Comparison of ENCODE assay signal across 9 cellular contexts in the genomic region with DNA sequence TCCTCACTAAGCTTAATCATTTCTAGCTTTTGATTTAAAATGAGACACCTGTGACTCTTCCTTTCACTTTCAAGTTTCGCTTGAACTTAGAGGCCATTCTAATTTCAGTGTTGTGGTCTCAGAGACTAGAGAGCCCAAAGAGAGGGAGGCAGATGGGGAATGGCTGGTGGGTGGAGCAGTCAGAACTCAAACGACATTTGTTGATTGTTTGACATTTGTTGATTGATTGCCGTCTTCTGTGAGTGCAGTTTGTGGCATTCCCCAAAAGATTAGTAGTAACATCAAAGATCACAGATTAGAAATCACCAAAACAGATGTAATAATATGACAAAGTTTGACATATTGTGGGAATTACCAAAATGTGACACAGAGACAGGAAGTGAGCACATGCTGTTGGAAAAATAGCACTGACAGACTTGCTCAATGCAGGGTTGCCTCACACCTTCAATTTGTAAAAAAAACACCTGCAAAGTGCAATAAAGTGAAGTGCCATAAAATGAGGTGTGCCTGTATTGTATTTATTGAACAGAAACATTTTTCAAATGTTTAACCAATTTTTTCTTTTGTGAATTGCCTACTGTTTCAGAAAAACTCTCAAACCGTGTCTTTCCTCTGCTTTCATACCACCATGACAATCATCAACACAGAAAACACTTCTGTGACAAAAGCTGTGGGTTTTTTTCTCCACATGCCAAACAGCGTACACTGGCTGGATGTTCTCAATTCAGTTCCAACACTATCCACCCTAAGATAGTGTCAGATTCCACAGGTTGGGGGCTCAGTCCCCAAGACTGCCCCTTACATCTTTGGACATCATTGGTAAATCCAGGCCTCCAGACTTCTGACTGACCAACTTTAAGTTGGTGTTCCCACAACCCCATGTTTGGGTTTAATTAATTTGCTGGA.
A peak's percentile ranks its signal among the peaks of the same experiment; 100 is the strongest.
DNase-seq lines count a peak whose midpoint lies in the region; ATAC-seq and TF ChIP-seq lines count a peak whose summit lies in the region.
"Had no signal": no experiment of that assay in that cellular context is flagged by ENCODE, and none has a peak within 500 bp of the region (broad histone marks: within the 10 kb centered on the region; RNA-seq: fewer than 3 reads in every experiment).

No MANE protein-coding gene starts in this region.

- intact Hi-C loops in ovary (cut with DNase I), result no loop called here

- peak overlapping the region; percentile 21; the same call in 1 of the 2 replicates for H3K4me3 Mint-ChIP-seq in HFFc6

- DNase-seq in HFFc6 (no peak), NB4 (ENCODE audit: low read depth) (peak; percentile 38), activated T-helper 1 cell treated with Interleukin-2 at 50 U/mL for 16 hours (ENCODE audit: low read depth) (peak; percentile 5), ovary (no peak), NCI-H2081 treated with DMSO at 0.1 percent for 48 hours (lab: John Stamatoyannopoulos, UW) (no peak), ureter (ENCODE audit: low spot score) (no peak)

- WGBS in ovary, 3 donors, result 75 to 78% (median 78%) methylated on average over 5 of the region's 5 CpGs

- TF ChIP-seq CTCF in HFFc6 (IDR thresholded peaks at IDR 0.05) (no peak), NB4 (IDR thresholded peaks at IDR 0.05; ENCODE audit: low read depth, low read length) (no peak), ovary (IDR thresholded peaks at IDR 0.05) (no peak)

- H3K27ac Mint-ChIP-seq in HFFc6, result peak overlapping the region; percentile 20

- H3K36me3 ChIP-seq in mucosa of rectum (ENCODE audit: control insufficient read depth in 2 of 2, insufficient read depth in 2 of 2, low read length in 2 of 2) (no peaks in the 10 kb centered on the region), ovary (no peaks in the 10 kb centered on the region)

- H3K27ac ChIP-seq in mucosa of rectum (ENCODE audit: low read depth in 2 of 2, low read length in 2 of 2) (peak overlapping the region; percentile 71 to 74), ovary (no peak overlapping the region)

- peaks cover 58% of the 10 kb centered on the region for H3K4me1 Mint-ChIP-seq in HFFc6 (ENCODE audit: low read depth)

- H3K27me3 Mint-ChIP-seq in HFFc6 (ENCODE audit: insufficient read depth), result no peaks in the 10 kb centered on the region

- H3K4me1 ChIP-seq in mucosa of rectum (ENCODE audit: control insufficient read depth in 2 of 2, insufficient read depth in 2 of 2, low read length in 2 of 2) (peaks cover 8 to 20% of the 10 kb centered on the region in 2 donors), ovary (ENCODE audit: insufficient read depth) (no peaks in the 10 kb centered on the region)

- H3K9me3 Mint-ChIP-seq in HFFc6, result no peaks in the 10 kb centered on the region

- H3K36me3 Mint-ChIP-seq in HFFc6 (ENCODE audit: low read depth), result peaks cover 23% of the 10 kb centered on the region

- no peak for TF ChIP-seq POLR2A in GM18505 (IDR thresholded peaks at IDR 0.05; ENCODE audit: borderline replicate concordance, extremely low read depth, insufficient read depth, insufficient read length)
- no peak for TF ChIP-seq POLR2A in NB4 (IDR thresholded peaks at IDR 0.05; ENCODE audit: extremely low read depth, insufficient read length)
- TF ChIP-seq POLR2A in ovary (IDR thresholded peaks at IDR 0.05), result no peak

- H3K9me3 ChIP-seq in mucosa of rectum (ENCODE audit: control insufficient read depth in 2 of 2, low read length in 2 of 2), result no peaks in the 10 kb centered on the region
- no peaks in the 10 kb centered on the region for H3K9me3 ChIP-seq in ovary

- peak; percentile 72 for ATAC-seq in GM18505 (IDR thresholded peaks at IDR 0.05; ENCODE audit: unreplicated experiment)
- ATAC-seq: Panc1 had no signal

- H3K4me3 ChIP-seq in NB4 (ENCODE audit: low read depth, low read length), result no peak overlapping the region
- H3K4me3 ChIP-seq in mucosa of rectum (ENCODE audit: low read length in 2 of 2), result peak overlapping the region; percentile 39 to 43
- H3K4me3 ChIP-seq in ovary, result no peak overlapping the region

- H3K27me3 ChIP-seq in mucosa of rectum (ENCODE audit: control insufficient read depth in 2 of 2, insufficient read depth in 2 of 2, low read length in 2 of 2), result no peaks in the 10 kb centered on the region
- H3K27me3 ChIP-seq in ovary, result no peaks in the 10 kb centered on the region

- peak overlapping the region; percentile 15 to 26 for H3K9ac ChIP-seq in mucosa of rectum (ENCODE audit: low read depth in 1 of 2, low read length in 2 of 2)

- TF ChIP-seq EP300 in ovary (IDR thresholded peaks at IDR 0.05), result no peak

Comparison
In these comparisons a context has a peak if more than half of its experiments do, and no peak if none do; other contexts are left out.
1. DNase-seq: peak in NB4 (single experiment) and activated T-helper 1 cell treated with Interleukin-2 at 50 U/mL for 16 hours (single experiment); none in HFFc6 (single experiment), ovary (0 of 5), NCI-H2081 treated with DMSO at 0.1 percent for 48 hours (single experiment) and ureter (single experiment).
2. H3K4me3 ChIP-seq: peak in mucosa of rectum (2 of 2); none in NB4 (single experiment) and ovary (single experiment).
3. H3K27ac ChIP-seq: peak in mucosa of rectum (2 of 2); none in ovary (0 of 2).